In the genomic region with DNA sequence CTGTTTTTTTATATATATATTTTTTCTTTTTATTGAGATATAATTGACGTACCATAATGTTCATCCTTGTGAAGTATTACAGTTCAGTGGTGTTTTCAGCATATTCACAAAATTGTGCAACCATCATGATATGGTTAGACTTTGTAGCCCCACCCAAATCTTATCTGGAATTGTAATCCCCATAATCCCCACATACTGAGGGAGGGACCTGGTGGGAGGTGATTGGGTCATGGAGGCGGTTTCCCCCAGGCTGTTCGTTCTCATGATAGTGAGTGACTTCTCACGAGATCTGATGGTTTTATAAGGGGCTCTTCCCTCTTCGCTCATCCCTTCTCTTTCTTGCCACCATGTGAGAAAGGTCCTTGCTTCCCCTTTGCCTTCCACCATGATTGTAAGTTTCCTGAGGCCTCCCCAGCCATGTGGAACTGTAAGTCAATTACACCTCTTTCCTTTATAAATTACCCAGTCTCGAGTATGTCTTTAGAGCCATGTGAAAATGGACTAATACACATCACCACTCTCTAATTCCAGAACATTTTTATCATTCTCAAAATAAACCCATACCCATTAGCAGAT, we compare ENCODE assay signal across 29 cellular contexts.
"Had no signal": no experiment of that assay in that cellular context is flagged by ENCODE, and none has a peak within 500 bp of the region (broad histone marks: within the 10 kb centered on the region; RNA-seq: fewer than 3 reads in every experiment).

No MANE protein-coding gene starts in this region.

- H3K9me3 ChIP-seq: adrenal gland, esophagus squamous epithelium had no signal

- H3K36me3 ChIP-seq: adrenal gland, brain microvascular endothelial cell, esophagus squamous epithelium, WERI-Rb-1 had no signal

- H3K4me3 Mint-ChIP-seq: activated B cell treated with CpG ODN at 0.5 μM for 24 hours; activated CD8-positive, alpha-beta T cell treated with anti-CD3 and anti-CD28 coated beads for 36 hours; activated naive CD4-positive, alpha-beta T cell treated with anti-CD3 and anti-CD28 coated beads for 36 hours; activated naive CD4-positive, alpha-beta T cell treated with anti-CD3 and anti-CD28 coated beads, Interleukin-2, amount 50 U/mL, for 24 hours; activated naive CD8-positive, alpha-beta T cell treated with anti-CD3 and anti-CD28 coated beads for 36 hours; activated naive CD8-positive, alpha-beta T cell treated with anti-CD3 and anti-CD28 coated beads, Interleukin-2, amount 50 U/mL, for 24 hours; activated T-cell treated with anti-CD3 and anti-CD28 coated beads, Interleukin-2, amount 50 U/mL, for 4 hours; central memory CD8-positive, alpha-beta T cell; dendritic cell treated with granulocyte-macrophage colony-stimulating factor and Interleukin-4, amounts not matched to agents 40 ng/mL and 50 ng/mL, for 4 days; endodermal cell; T-helper 17 cell; T-helper 2 cell treated with Interferon-gamma antibody and Interleukin-4, amounts not matched to agents 5 μg/mL and 100 μg/mL, for 36 hours had no signal

- H3K27ac Mint-ChIP-seq: activated B cell treated with CpG ODN at 0.5 μM for 24 hours; activated CD8-positive, alpha-beta T cell treated with anti-CD3 and anti-CD28 coated beads for 36 hours; activated naive CD4-positive, alpha-beta T cell treated with anti-CD3 and anti-CD28 coated beads for 36 hours; activated naive CD4-positive, alpha-beta T cell treated with anti-CD3 and anti-CD28 coated beads, Interleukin-2, amount 50 U/mL, for 24 hours; activated naive CD8-positive, alpha-beta T cell treated with anti-CD3 and anti-CD28 coated beads for 36 hours; activated naive CD8-positive, alpha-beta T cell treated with anti-CD3 and anti-CD28 coated beads, Interleukin-2, amount 50 U/mL, for 24 hours; activated T-helper 2 cell treated with anti-CD3 and anti-CD28 coated beads, Interferon-gamma antibody, Interleukin-2, Interleukin-4, amounts not matched to agents 10 μg/mL and 5 μg/mL and 100 μg/mL, durations not matched to agents 14 hours and 24 hours and 36 hours; dendritic cell treated with granulocyte-macrophage colony-stimulating factor and Interleukin-4, amounts not matched to agents 40 ng/mL and 50 ng/mL, for 4 days; endodermal cell; T-helper 17 cell; T-helper 2 cell treated with Interferon-gamma antibody and Interleukin-4, amounts not matched to agents 5 μg/mL and 100 μg/mL, for 36 hours had no signal

- H3K27ac ChIP-seq: brain microvascular endothelial cell, coronary artery, dorsolateral prefrontal cortex, esophagus squamous epithelium, WERI-Rb-1 had no signal

- H3K27me3 Mint-ChIP-seq: activated naive CD4-positive, alpha-beta T cell treated with anti-CD3 and anti-CD28 coated beads, Interleukin-2, amount 50 U/mL, for 24 hours; activated naive CD8-positive, alpha-beta T cell treated with anti-CD3 and anti-CD28 coated beads for 36 hours; central memory CD8-positive, alpha-beta T cell had no signal

- H3K4me3 ChIP-seq: adrenal gland, coronary artery, dorsolateral prefrontal cortex, esophagus squamous epithelium had no signal

- DNase-seq: activated B cell treated with CpG ODN at 0.5 μM for 24 hours; activated CD4-positive, alpha-beta T cell treated with anti-CD3 and anti-CD28 coated beads for 48 hours; activated CD4-positive, alpha-beta T cell treated with anti-CD3 and anti-CD28 coated beads, Interleukin-2, amount 50 U/mL, for 1 hour; activated CD4-positive, alpha-beta T cell treated with anti-CD3 and anti-CD28 coated beads, Interleukin-2, amount 50 U/mL, for 48 hours; activated CD8-positive, alpha-beta memory T cell treated with anti-CD3 and anti-CD28 coated beads for 24 hours; activated CD8-positive, alpha-beta T cell treated with anti-CD3 and anti-CD28 coated beads for 36 hours; activated naive CD4-positive, alpha-beta T cell treated with anti-CD3 and anti-CD28 coated beads for 36 hours; activated naive CD8-positive, alpha-beta T cell treated with anti-CD3 and anti-CD28 coated beads for 36 hours; activated naive CD8-positive, alpha-beta T cell treated with anti-CD3 and anti-CD28 coated beads, Interleukin-2, amount 50 U/mL, for 24 hours; activated T-cell treated with anti-CD3 and anti-CD28 coated beads, Interleukin-2, amount 50 U/mL, for 4 hours; adrenal gland; brain microvascular endothelial cell; dorsolateral prefrontal cortex; effector memory CD4-positive, alpha-beta T cell; endodermal cell; esophagus squamous epithelium; foreskin fibroblast; head of caudate nucleus; hippocampal formation; T-helper 17 cell; T1000; WERI-Rb-1 had no signal

- H3K9me3 Mint-ChIP-seq: activated B cell treated with CpG ODN at 0.5 μM for 24 hours; activated CD8-positive, alpha-beta T cell treated with anti-CD3 and anti-CD28 coated beads for 36 hours; activated naive CD4-positive, alpha-beta T cell treated with anti-CD3 and anti-CD28 coated beads for 36 hours; activated naive CD4-positive, alpha-beta T cell treated with anti-CD3 and anti-CD28 coated beads, Interleukin-2, amount 50 U/mL, for 24 hours; activated naive CD8-positive, alpha-beta T cell treated with anti-CD3 and anti-CD28 coated beads for 36 hours; activated naive CD8-positive, alpha-beta T cell treated with anti-CD3 and anti-CD28 coated beads, Interleukin-2, amount 50 U/mL, for 24 hours; activated T-cell treated with anti-CD3 and anti-CD28 coated beads, Interleukin-2, amount 50 U/mL, for 4 hours; activated T-helper 2 cell treated with anti-CD3 and anti-CD28 coated beads, Interferon-gamma antibody, Interleukin-2, Interleukin-4, amounts not matched to agents 10 μg/mL and 5 μg/mL and 100 μg/mL, durations not matched to agents 14 hours and 24 hours and 36 hours; central memory CD8-positive, alpha-beta T cell; dendritic cell treated with granulocyte-macrophage colony-stimulating factor and Interleukin-4, amounts not matched to agents 40 ng/mL and 50 ng/mL, for 4 days; endodermal cell; T-helper 2 cell treated with Interferon-gamma antibody and Interleukin-4, amounts not matched to agents 5 μg/mL and 100 μg/mL, for 36 hours had no signal

- H3K27me3 ChIP-seq: adrenal gland, brain microvascular endothelial cell, esophagus squamous epithelium had no signal

- ATAC-seq: activated CD4-positive, CD25-positive, alpha-beta regulatory T cell treated with anti-CD3 and anti-CD28 coated beads, Interleukin-2, amount 50 U/mL, for 24 hours; activated CD8-positive, alpha-beta T cell treated with anti-CD3 and anti-CD28 coated beads for 36 hours; activated naive CD8-positive, alpha-beta T cell treated with anti-CD3 and anti-CD28 coated beads, Interleukin-2, amount 50 U/mL, for 24 hours; activated T-cell treated with anti-CD3 and anti-CD28 coated beads, Interleukin-2, amount 50 U/mL, for 4 hours; T-helper 17 cell had no signal

- H3K36me3 Mint-ChIP-seq: activated naive CD4-positive, alpha-beta T cell treated with anti-CD3 and anti-CD28 coated beads, Interleukin-2, amount 50 U/mL, for 24 hours; activated naive CD8-positive, alpha-beta T cell treated with anti-CD3 and anti-CD28 coated beads for 36 hours had no signal

- H3K4me1 Mint-ChIP-seq: central memory CD8-positive, alpha-beta T cell had no signal
